ENCODE assay signal across 1 cellular context in the genomic region with DNA sequence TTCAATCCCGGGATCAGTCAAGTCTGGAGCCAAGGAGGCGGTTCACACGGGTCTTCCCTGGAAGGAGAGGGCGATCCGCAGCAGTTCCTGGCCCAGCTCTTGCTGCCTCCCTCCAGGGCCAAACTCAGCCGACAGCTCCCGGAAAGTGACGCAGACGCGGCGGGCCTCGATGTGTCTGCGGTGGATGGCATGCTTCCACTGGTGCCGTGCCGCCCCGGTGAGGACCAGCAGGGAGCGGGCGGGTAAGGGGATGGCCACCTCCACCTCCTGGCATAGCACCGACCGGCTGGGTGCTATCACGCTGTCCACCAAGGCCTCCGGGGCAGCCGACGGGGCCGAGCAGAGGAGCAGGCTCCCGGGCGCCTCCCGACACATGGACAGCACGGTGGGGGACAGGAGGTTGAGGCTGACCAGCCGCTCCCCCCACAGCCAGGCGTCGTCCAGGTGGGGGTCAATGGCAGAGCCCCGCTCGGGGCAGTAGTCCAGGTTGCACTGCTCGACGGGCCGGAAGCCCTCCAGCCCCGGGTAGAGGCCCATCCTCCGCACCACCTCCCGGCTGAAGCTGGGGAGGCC.
TF ChIP-seq lines count a peak whose summit lies in the region.

No MANE protein-coding gene starts in this region.

TF ChIP-seq in K562, 482 proteins besides CTCF, POLR2A, EP300 and RAD21:
- TF ChIP-seq YBX1 (IDR thresholded peaks at IDR 0.05): no peak
- TF ChIP-seq ZNF263 (CRISPR knock-in tag; IDR thresholded peaks at IDR 0.05; ENCODE audit: borderline replicate concordance): no peak
- TF ChIP-seq EP400 (IDR thresholded peaks at IDR 0.05): no peak
- TF ChIP-seq RBM39 (optimal IDR thresholded peaks at IDR 0.05; ENCODE audit: low read depth, low read length): no peak
- no peak for TF ChIP-seq ZNF253 (CRISPR knock-in tag; conservative IDR thresholded peaks at IDR 0.05)
- no peak for TF ChIP-seq OTX1 (CRISPR knock-in tag; IDR thresholded peaks at IDR 0.05)
- TF ChIP-seq RBM22 (IDR thresholded peaks at IDR 0.05; ENCODE audit: low read depth, low read length, poor library complexity, severe bottlenecking): peak; percentile 32
- TF ChIP-seq RBM17 (IDR thresholded peaks at IDR 0.05; ENCODE audit: borderline replicate concordance, low read depth, low read length): no peak
- no peak for TF ChIP-seq RNF2 (IDR thresholded peaks at IDR 0.05)
- no peak for TF ChIP-seq ZNF311 (CRISPR knock-in tag; IDR thresholded peaks at IDR 0.05)
- TF ChIP-seq E2F1 (CRISPR knock-in tag; IDR thresholded peaks at IDR 0.05): no peak
- TF ChIP-seq L3MBTL2 (IDR thresholded peaks at IDR 0.05): no peak
- TF ChIP-seq KDM4B (IDR thresholded peaks at IDR 0.05; ENCODE audit: borderline replicate concordance in 2 of 2, low read depth in 1 of 2): no peak
- TF ChIP-seq STAT5A (IDR thresholded peaks at IDR 0.05; ENCODE audit: borderline replicate concordance, low read length): no peak
- peak; percentile 42 for TF ChIP-seq POLR2G (IDR thresholded peaks at IDR 0.05; ENCODE audit: low read depth, low read length)
- no peak for TF ChIP-seq USF2 (CRISPR knock-in tag; IDR thresholded peaks at IDR 0.05)
- TF ChIP-seq, protein P1, sequence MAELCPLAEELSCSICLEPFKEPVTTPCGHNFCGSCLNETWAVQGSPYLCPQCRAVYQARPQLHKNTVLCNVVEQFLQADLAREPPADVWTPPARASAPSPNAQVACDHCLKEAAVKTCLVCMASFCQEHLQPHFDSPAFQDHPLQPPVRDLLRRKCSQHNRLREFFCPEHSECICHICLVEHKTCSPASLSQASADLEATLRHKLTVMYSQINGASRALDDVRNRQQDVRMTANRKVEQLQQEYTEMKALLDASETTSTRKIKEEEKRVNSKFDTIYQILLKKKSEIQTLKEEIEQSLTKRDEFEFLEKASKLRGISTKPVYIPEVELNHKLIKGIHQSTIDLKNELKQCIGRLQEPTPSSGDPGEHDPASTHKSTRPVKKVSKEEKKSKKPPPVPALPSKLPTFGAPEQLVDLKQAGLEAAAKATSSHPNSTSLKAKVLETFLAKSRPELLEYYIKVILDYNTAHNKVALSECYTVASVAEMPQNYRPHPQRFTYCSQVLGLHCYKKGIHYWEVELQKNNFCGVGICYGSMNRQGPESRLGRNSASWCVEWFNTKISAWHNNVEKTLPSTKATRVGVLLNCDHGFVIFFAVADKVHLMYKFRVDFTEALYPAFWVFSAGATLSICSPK (IDR thresholded peaks at IDR 0.05; ENCODE audit: borderline replicate concordance): no peak
- TF ChIP-seq ZSCAN32 (CRISPR knock-in tag; IDR thresholded peaks at IDR 0.05): no peak
- TF ChIP-seq NCOR1 (IDR thresholded peaks at IDR 0.05): no peak
- TF ChIP-seq GATAD2B (IDR thresholded peaks at IDR 0.05; ENCODE audit: borderline replicate concordance): no peak
- TF ChIP-seq RBFOX2 (IDR thresholded peaks at IDR 0.05; ENCODE audit: low read depth, low read length): peak; percentile 35; the same call in 1 of the 2 replicates
- TF ChIP-seq, protein P2, sequence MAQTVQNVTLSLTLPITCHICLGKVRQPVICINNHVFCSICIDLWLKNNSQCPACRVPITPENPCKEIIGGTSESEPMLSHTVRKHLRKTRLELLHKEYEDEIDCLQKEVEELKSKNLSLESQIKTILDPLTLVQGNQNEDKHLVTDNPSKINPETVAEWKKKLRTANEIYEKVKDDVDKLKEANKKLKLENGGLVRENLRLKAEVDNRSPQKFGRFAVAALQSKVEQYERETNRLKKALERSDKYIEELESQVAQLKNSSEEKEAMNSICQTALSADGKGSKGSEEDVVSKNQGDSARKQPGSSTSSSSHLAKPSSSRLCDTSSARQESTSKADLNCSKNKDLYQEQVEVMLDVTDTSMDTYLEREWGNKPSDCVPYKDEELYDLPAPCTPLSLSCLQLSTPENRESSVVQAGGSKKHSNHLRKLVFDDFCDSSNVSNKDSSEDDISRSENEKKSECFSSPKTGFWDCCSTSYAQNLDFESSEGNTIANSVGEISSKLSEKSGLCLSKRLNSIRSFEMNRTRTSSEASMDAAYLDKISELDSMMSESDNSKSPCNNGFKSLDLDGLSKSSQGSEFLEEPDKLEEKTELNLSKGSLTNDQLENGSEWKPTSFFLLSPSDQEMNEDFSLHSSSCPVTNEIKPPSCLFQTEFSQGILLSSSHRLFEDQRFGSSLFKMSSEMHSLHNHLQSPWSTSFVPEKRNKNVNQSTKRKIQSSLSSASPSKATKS (CRISPR knock-in tag; IDR thresholded peaks at IDR 0.05): no peak
- no peak for TF ChIP-seq FUS (optimal IDR thresholded peaks at IDR 0.05; ENCODE audit: low read depth, low read length)
- TF ChIP-seq ZNF76 (CRISPR knock-in tag; IDR thresholded peaks at IDR 0.05; ENCODE audit: borderline replicate concordance): no peak
